ENCODE assay signal across 28 cellular contexts in the genomic region with DNA sequence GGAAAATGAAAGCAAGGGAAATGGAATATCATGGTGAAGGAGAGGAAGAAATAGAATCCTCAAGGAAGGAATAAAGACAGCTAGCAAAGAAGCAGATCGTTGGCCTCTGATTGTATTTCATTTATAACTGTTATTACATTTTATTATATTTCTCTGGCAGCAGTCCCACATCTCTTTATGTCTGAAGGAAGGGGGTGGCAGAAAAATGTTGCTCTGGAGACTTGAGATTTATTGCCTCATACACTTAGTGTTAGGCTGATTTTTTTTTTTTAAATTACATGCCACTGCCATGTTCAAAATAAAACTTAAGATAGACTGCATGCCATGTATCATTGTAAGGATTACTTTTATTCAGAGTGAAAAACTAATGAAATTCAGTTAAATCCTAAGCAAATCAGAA.
"Had no signal": no experiment of that assay in that cellular context is flagged by ENCODE, and none has a peak within 500 bp of the region (broad histone marks: within the 10 kb centered on the region; RNA-seq: fewer than 3 reads in every experiment).

No MANE protein-coding gene starts in this region.

- H3K27me3 ChIP-seq: adrenal gland had no signal

- H3K9me3 Mint-ChIP-seq: WTC11 had no signal

- ATAC-seq: activated CD8-positive, alpha-beta T cell treated with anti-CD3 and anti-CD28 coated beads, Interleukin-2, amount 10 ng/mL, durations not matched to agents 7 days and 5 days; Panc1; Right ventricle myocardium inferior; T-helper 17 cell; WTC11 had no signal

- H3K4me1 ChIP-seq: adrenal gland had no signal

- H3K4me3 ChIP-seq: adrenal gland had no signal

- H3K36me3 Mint-ChIP-seq: activated naive CD8-positive, alpha-beta T cell treated with anti-CD3 and anti-CD28 coated beads, Interleukin-2, amount 10 ng/mL, durations not matched to agents 7 days and 5 days; IgD-negative memory B cell; WTC11 had no signal

- H3K9me3 ChIP-seq: adrenal gland had no signal

- H3K27ac ChIP-seq: adrenal gland had no signal

- H3K36me3 ChIP-seq: adrenal gland had no signal

- H3K4me1 Mint-ChIP-seq: activated naive CD8-positive, alpha-beta T cell treated with anti-CD3 and anti-CD28 coated beads, Interleukin-2, amount 10 ng/mL, durations not matched to agents 7 days and 5 days; IgD-negative memory B cell; T-helper 17 cell had no signal

- H3K27ac Mint-ChIP-seq: activated CD8-positive, alpha-beta T cell treated with anti-CD3 and anti-CD28 coated beads, Interleukin-2, amount 10 ng/mL, durations not matched to agents 7 days and 5 days; activated naive CD8-positive, alpha-beta T cell treated with anti-CD3 and anti-CD28 coated beads, Interleukin-2, amount 10 ng/mL, durations not matched to agents 7 days and 5 days; IgD-negative memory B cell; T-helper 17 cell; WTC11 had no signal

- H3K4me3 Mint-ChIP-seq: activated CD8-positive, alpha-beta T cell treated with anti-CD3 and anti-CD28 coated beads, Interleukin-2, amount 10 ng/mL, durations not matched to agents 7 days and 5 days; activated naive CD8-positive, alpha-beta T cell treated with anti-CD3 and anti-CD28 coated beads, Interleukin-2, amount 10 ng/mL, durations not matched to agents 7 days and 5 days; IgD-negative memory B cell; T-helper 17 cell; WTC11 had no signal

- H3K27me3 Mint-ChIP-seq: activated naive CD8-positive, alpha-beta T cell treated with anti-CD3 and anti-CD28 coated beads, Interleukin-2, amount 10 ng/mL, durations not matched to agents 7 days and 5 days; IgD-negative memory B cell; T-helper 17 cell had no signal

- DNase-seq: activated CD4-positive, alpha-beta T cell treated with anti-CD3 and anti-CD28 coated beads for 48 hours; activated CD4-positive, alpha-beta T cell treated with anti-CD3 and anti-CD28 coated beads, Interleukin-2, amount 50 U/mL, for 4 hours; activated CD4-positive, CD25-positive, alpha-beta regulatory T cell treated with anti-CD3 and anti-CD28 coated beads, Interleukin-2, amount 50 U/mL, for 72 hours; activated CD8-positive, alpha-beta memory T cell treated with anti-CD3 and anti-CD28 coated beads, Interleukin-2, amount 50 U/mL, for 48 hours; activated CD8-positive, alpha-beta T cell treated with anti-CD3 and anti-CD28 coated beads, Interleukin-2, amount 10 ng/mL, durations not matched to agents 7 days and 5 days; activated naive CD4-positive, alpha-beta T cell treated with anti-CD3 and anti-CD28 coated beads, Interleukin-2, amount 50 U/mL, for 16 hours; activated naive CD8-positive, alpha-beta T cell treated with anti-CD3 and anti-CD28 coated beads, Interleukin-2, amount 10 ng/mL, durations not matched to agents 7 days and 5 days; activated T-cell treated with anti-CD3 and anti-CD28 coated beads, Interleukin-2, amount 50 U/mL, for 1 hour; adrenal gland; anterior cingulate cortex; KG1; NCI-H1048; NCI-H1436; NCI-H187; NCI-H2081; NCI-H2171; NCI-H345; NCI-H510A; NCI-H526 treated with DMSO at 0.1 percent for 48 hours; NK-92 treated with Interleukin-12 subunit alpha and Interleukin-12 subunit beta, amount 100 ng/mL, for 24 hours; OCI-M1; RPMI8226; T-helper 17 cell; T-helper 9 cell had no signal
